ENCODE assay signal across 17 cellular contexts in genomic region chr1:28888915-28889314, GRCh38. TPM values are rescaled to one million over a fixed set of nuclear protein-coding genes. Genes with fewer than 3 reads are reported as not detected.
DNase-seq lines count a peak whose midpoint lies in the region; ATAC-seq, FAIRE-seq and TF ChIP-seq lines count a peak whose summit lies in the region.
"Had no signal": no experiment of that assay in that cellular context is flagged by ENCODE, and none has a peak within 500 bp of the region (broad histone marks: within the 10 kb centered on the region; RNA-seq: fewer than 3 reads in every experiment).

No MANE protein-coding gene starts in this region.

- H3K27ac Mint-ChIP-seq in natural killer cell (peak overlapping the region; percentile 89 to 93), T-cell (peak overlapping the region; percentile 31 to 39)
- peak overlapping the region in 1 of 2 donors; percentile 39 for H3K27ac Mint-ChIP-seq in natural killer cell treated with Interleukin-12 subunit alpha and Interleukin-12 subunit beta and Interleukin-15 and Interleukin-18, amount 100 ng/mL, for 72 hours
- H3K27ac Mint-ChIP-seq: H9 had no signal

- POLR2A ChIA-PET in T-cell (lab: Charles Lee) = no interaction called here
- POLR2A ChIA-PET in endothelial cell of umbilical vein (lab: Charles Lee) = no interaction called here

- H3K27ac ChIP-seq in endothelial cell of umbilical vein (ENCODE audit: insufficient read depth, low read depth, low read length) = no peak overlapping the region
- no peak overlapping the region for H3K27ac ChIP-seq in brain microvascular endothelial cell

- H3K27me3 Mint-ChIP-seq in natural killer cell (ENCODE audit: low read depth in 2 of 2) (no peaks in the 10 kb centered on the region), T-cell (no peaks in the 10 kb centered on the region)
- no peaks in the 10 kb centered on the region for H3K27me3 Mint-ChIP-seq in natural killer cell treated with Interleukin-12 subunit alpha and Interleukin-12 subunit beta and Interleukin-15 and Interleukin-18, amount 100 ng/mL, for 72 hours

- peaks cover 3% of the 10 kb centered on the region for H3K79me2 ChIP-seq in endothelial cell of umbilical vein (ENCODE audit: control insufficient read depth, insufficient read depth, low read length)

- H3K9me3 Mint-ChIP-seq in natural killer cell (no peaks in the 10 kb centered on the region), T-cell (no peaks in the 10 kb centered on the region)
- H3K9me3 Mint-ChIP-seq in natural killer cell treated with Interleukin-12 subunit alpha and Interleukin-12 subunit beta and Interleukin-15 and Interleukin-18, amount 100 ng/mL, for 72 hours = no peaks in the 10 kb centered on the region

- intact Hi-C loops in natural killer cell (cut with micrococcal nuclease) = loop anchor here (5.0 kb wide), 1 partner anchor 293 kb away; the partner anchor contains the start of gene SRSF4
- intact Hi-C loops in endothelial cell of umbilical vein (cut with micrococcal nuclease) = no loop called here

- no peak overlapping the region for H3K4me2 ChIP-seq in endothelial cell of umbilical vein (ENCODE audit: insufficient read depth, low read length)

- no peaks in the 10 kb centered on the region for H3K9me3 ChIP-seq in endothelial cell of umbilical vein (replicated peaks; ENCODE audit: control insufficient read depth, insufficient read depth, low read length)
- H3K9me3 ChIP-seq: pancreas had no signal

- peak; percentile 82 for FAIRE-seq in endothelial cell of umbilical vein (lab: Jason Lieb, UNC)
- FAIRE-seq: pancreas had no signal

- no peaks in the 10 kb centered on the region for H3K27me3 ChIP-seq in endothelial cell of umbilical vein (ENCODE audit: control insufficient read depth in 2 of 2, insufficient read depth in 2 of 2, low read length in 2 of 2)
- H3K27me3 ChIP-seq in brain microvascular endothelial cell (replicated peaks) = no peaks in the 10 kb centered on the region
- H3K27me3 ChIP-seq: pancreas had no signal

- no peak for ATAC-seq in natural killer cell
- no peak for ATAC-seq in natural killer cell treated with Interleukin-12 subunit alpha and Interleukin-12 subunit beta and Interleukin-15 and Interleukin-18, amount 100 ng/mL, for 72 hours
- no peak for ATAC-seq in T-cell (replicated peaks in 1 of 4)
- ATAC-seq in HG02884 (IDR thresholded peaks at IDR 0.05; ENCODE audit: unreplicated experiment) = no peak

- H3K4me1 ChIP-seq in endothelial cell of umbilical vein (ENCODE audit: control insufficient read depth, extremely low read depth, insufficient read depth, low read length) = peaks cover 21% of the 10 kb centered on the region

- H3K4me1 Mint-ChIP-seq in natural killer cell (peaks cover 53 to 62% of the 10 kb centered on the region in 2 donors), T-cell (peaks cover 55 to 62% (median 57%) of the 10 kb centered on the region in 3 donors)
- H3K4me1 Mint-ChIP-seq in natural killer cell treated with Interleukin-12 subunit alpha and Interleukin-12 subunit beta and Interleukin-15 and Interleukin-18, amount 100 ng/mL, for 72 hours (ENCODE audit: low read depth in 2 of 2) = peaks cover 40 to 42% of the 10 kb centered on the region in 2 donors

- H3K4me3 Mint-ChIP-seq in natural killer cell (peak overlapping the region; percentile 58), T-cell (peak overlapping the region; percentile 84 to 94 (median 92))
- no peak overlapping the region for H3K4me3 Mint-ChIP-seq in natural killer cell treated with Interleukin-12 subunit alpha and Interleukin-12 subunit beta and Interleukin-15 and Interleukin-18, amount 100 ng/mL, for 72 hours

- DNase-seq in natural killer cell (no peak), T-cell (no peak), endothelial cell of umbilical vein (ENCODE audit: low read depth, low spot score) (no peak), brain microvascular endothelial cell (no peak)
- no peak for DNase-seq in natural killer cell treated with Interleukin-12 subunit alpha and Interleukin-12 subunit beta and Interleukin-15 and Interleukin-18, amount 100 ng/mL, for 72 hours (ENCODE audit: low spot score)
- no peak for DNase-seq in activated CD4-positive, CD25-positive, alpha-beta regulatory T cell treated with anti-CD3 and anti-CD28 coated beads, Interleukin-2, amount 50 U/mL, for 72 hours
- DNase-seq: activated CD4-positive, alpha-beta T cell treated with anti-CD3 and anti-CD28 coated beads, Interleukin-2, amount 50 U/mL, for 48 hours; aorta; effector memory CD4-positive, alpha-beta T cell; H9; KG1; NCI-H2081 treated with DMSO at 0.1 percent for 48 hours; NCI-H524 treated with DMSO at 0.1 percent for 48 hours; SIG-M5; T1000 had no signal

- TF ChIP-seq POLR2A in endothelial cell of umbilical vein (IDR thresholded peaks at IDR 0.05; ENCODE audit: low read depth, low read length) = no peak

- no peaks in the 10 kb centered on the region for H3K9me1 ChIP-seq in endothelial cell of umbilical vein (replicated peaks; ENCODE audit: control insufficient read depth, extremely low read depth, insufficient read depth, low read length)

- no peak overlapping the region for H2AFZ ChIP-seq in endothelial cell of umbilical vein (ENCODE audit: low read depth, low read length)

- H3K36me3 Mint-ChIP-seq in natural killer cell (no peaks in the 10 kb centered on the region), T-cell (peaks cover 4% of the 10 kb centered on the region)
- H3K36me3 Mint-ChIP-seq in natural killer cell treated with Interleukin-12 subunit alpha and Interleukin-12 subunit beta and Interleukin-15 and Interleukin-18, amount 100 ng/mL, for 72 hours = no peaks in the 10 kb centered on the region

- in situ Hi-C loops in brain microvascular endothelial cell (cut with HindIII; ENCODE audit: low pct_ligation_motif_present, low sequenced_read_pairs) = no loop called here

- H3K9ac ChIP-seq in endothelial cell of umbilical vein (replicated peaks; ENCODE audit: extremely low read depth, insufficient read depth, low read length) = no peak overlapping the region

- dilution Hi-C loops in endothelial cell of umbilical vein (cut with MboI; ENCODE audit: extremely low pct_ligation_motif_present, low sequenced_read_pairs) = no loop called here

- CTCF ChIA-PET in T-cell (lab: Charles Lee) = no interaction called here
- CTCF ChIA-PET in endothelial cell of umbilical vein (lab: Charles Lee) = interaction anchor here (2.7 kb wide), 1 partner anchor 144 kb away, joined by 17 read pairs; no protein-coding TSS in a partner anchor

- H3K36me3 ChIP-seq in endothelial cell of umbilical vein (ENCODE audit: control insufficient read depth in 2 of 2, extremely low read depth in 1 of 2, insufficient read depth in 2 of 2, low read length in 2 of 2) (peaks cover 0 to 4% of the 10 kb centered on the region in 2 experiments), brain microvascular endothelial cell (replicated peaks) (no peaks in the 10 kb centered on the region)
- H3K36me3 ChIP-seq: pancreas had no signal

- no peak overlapping the region for H3K4me3 ChIP-seq in endothelial cell of umbilical vein (replicated peaks in 1 of 3; ENCODE audit: insufficient read depth in 1 of 3, low read depth in 1 of 3, low read length in 3 of 3)
- H3K4me3 ChIP-seq in brain microvascular endothelial cell (ENCODE audit: low read depth, low read length) = no peak overlapping the region

- BruUV-seq in endothelial cell of umbilical vein (replicated peaks; lab: Mats Ljungman, UMichigan) = no TSS peak

- H4K20me1 ChIP-seq in endothelial cell of umbilical vein (replicated peaks; ENCODE audit: control insufficient read depth, extremely low read depth, insufficient read depth, low read length) = no peaks in the 10 kb centered on the region

- no peak for TF ChIP-seq CTCF in natural killer cell (IDR thresholded peaks at IDR 0.05)
- TF ChIP-seq CTCF in endothelial cell of umbilical vein (IDR thresholded peaks at IDR 0.05; ENCODE audit: extremely low read depth in 1 of 2, insufficient read depth in 1 of 2, low read depth in 1 of 2, low read length in 2 of 2) = no peak
- no peak for TF ChIP-seq CTCF in brain microvascular endothelial cell (IDR thresholded peaks at IDR 0.05; ENCODE audit: low read depth, low read length, missing control alignments)

TF ChIP-seq in endothelial cell of umbilical vein, 7 proteins besides CTCF, POLR2A, EP300 and RAD21:
- TF ChIP-seq MYC (IDR thresholded peaks at IDR 0.05; ENCODE audit: low read depth, low read length) (no peak), FOS (IDR thresholded peaks at IDR 0.05; ENCODE audit: borderline replicate concordance, insufficient read depth, low read length) (no peak), MAX (IDR thresholded peaks at IDR 0.05; ENCODE audit: insufficient read depth, insufficient read length) (no peak), GATA2 (IDR thresholded peaks at IDR 0.05; ENCODE audit: insufficient read depth, insufficient read length, low read depth, low read length) (no peak), JUN (IDR thresholded peaks at IDR 0.05; ENCODE audit: borderline replicate concordance, insufficient read depth, insufficient read length, low read depth) (no peak), POLR2AphosphoS5 (IDR thresholded peaks at IDR 0.05; ENCODE audit: insufficient read depth, low read depth, low read length) (no peak), EZH2 (IDR thresholded peaks at IDR 0.05; ENCODE audit: borderline replicate concordance, low read depth, low read length, severe bottlenecking) (no peak)

RNA-seq across cellular contexts. Expression of gene EPB41, which starts 25.5 kb away (rescaled TPM):
- total RNA-seq in natural killer cell (100 to 1,000 TPM; 151 to 196 (median 172) TPM), T-cell (100 to 1,000 TPM; 199 to 257 (median 241) TPM), endothelial cell of umbilical vein (39.7 and 45.7 TPM in 2 replicates)
- total RNA-seq in natural killer cell treated with Interleukin-12 subunit alpha and Interleukin-12 subunit beta and Interleukin-15 and Interleukin-18, amount 100 ng/mL, for 72 hours = 10 to 100 TPM; 50.7 to 60.5 TPM
- 20.2 and 22.3 TPM in 2 replicates for polyA plus RNA-seq in endothelial cell of umbilical vein
- polyA plus RNA-seq in endothelial cell of umbilical vein (2011; cell fraction: cytosol; rRNA removed) = 22.4 and 23.7 TPM in 2 replicates
- polyA plus RNA-seq in endothelial cell of umbilical vein (2011; cell fraction: nucleus; rRNA removed) = 58.9 and 63.0 TPM in 2 replicates
- 16.3 and 16.4 TPM in 2 replicates for polyA plus RNA-seq in endothelial cell of umbilical vein (2012)
- 58.5 and 75.6 TPM in 2 replicates for polyA minus RNA-seq in endothelial cell of umbilical vein
- polyA minus RNA-seq in endothelial cell of umbilical vein (2011; cell fraction: cytosol; rRNA and poly(A)+ RNA removed) = 24.5 TPM
- polyA minus RNA-seq in endothelial cell of umbilical vein (2011; cell fraction: nucleus; rRNA and poly(A)+ RNA removed) = 79.0 and 100 TPM in 2 replicates
